4 cellular contexts compared by ENCODE assay signal in genomic region chr7:35487841-35488240, GRCh38.
"Had no signal": no experiment of that assay in that cellular context is flagged by ENCODE, and none has a peak within 500 bp of the region (broad histone marks: within the 10 kb centered on the region; RNA-seq: fewer than 3 reads in every experiment).

No MANE protein-coding gene starts in this region.

- ATAC-seq: GM23338 had no signal

- DNase-seq: H9, HCEC 1CT, IMR-90 had no signal

- H3K4me3 ChIP-seq: GM23338 had no signal

- H2AFZ ChIP-seq: GM23338 had no signal

- H3K4me2 ChIP-seq: GM23338 had no signal
